Comparison of ENCODE assay signal across 28 cellular contexts in the genomic region with DNA sequence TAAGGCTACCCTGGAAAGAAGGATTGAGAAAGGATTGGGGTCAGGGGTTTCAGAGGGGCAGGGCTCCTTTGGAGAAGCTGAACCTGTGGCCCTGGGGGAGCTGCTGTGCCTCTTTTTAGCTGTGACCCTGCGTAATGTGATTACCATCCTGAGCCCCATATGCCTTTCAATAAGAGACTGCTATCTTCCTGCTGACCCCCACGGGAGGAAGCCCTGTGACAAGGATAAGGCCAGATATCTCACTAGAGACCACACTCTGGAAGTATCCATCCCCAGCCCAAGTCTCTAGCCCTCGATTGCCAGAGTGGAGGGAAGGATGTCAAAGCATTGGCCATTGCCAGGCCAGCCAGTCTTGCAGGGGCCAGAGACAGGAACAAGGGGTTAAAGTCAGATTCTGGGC. TPM values are rescaled to one million over a fixed set of nuclear protein-coding genes. Genes with fewer than 3 reads are reported as not detected.
DNase-seq lines count a peak whose midpoint lies in the region; ATAC-seq and TF ChIP-seq lines count a peak whose summit lies in the region.
"Had no signal": no experiment of that assay in that cellular context is flagged by ENCODE, and none has a peak within 500 bp of the region (broad histone marks: within the 10 kb centered on the region; RNA-seq: fewer than 3 reads in every experiment).

No MANE protein-coding gene starts in this region.

- H3K79me2 ChIP-seq in OCI-LY7 (ENCODE audit: insufficient read depth, low read depth, low read length) (no peaks in the 10 kb centered on the region), osteoblast (ENCODE audit: insufficient read depth, low read length) (no peaks in the 10 kb centered on the region)

- H3K36me3 ChIP-seq in breast epithelium: no peaks in the 10 kb centered on the region
- H3K36me3 ChIP-seq in OCI-LY7 (ENCODE audit: insufficient read depth, low read length): no peaks in the 10 kb centered on the region
- H3K36me3 ChIP-seq in osteoblast (ENCODE audit: insufficient read depth, low read length): no peaks in the 10 kb centered on the region
- H3K36me3 ChIP-seq: brain microvascular endothelial cell, right atrium auricular region had no signal

- H3K4me2 ChIP-seq in OCI-LY7 (ENCODE audit: low read length) (peak overlapping the region; percentile 9; the same call in 1 of the 2 replicates), osteoblast (ENCODE audit: insufficient read depth, low read length) (no peak overlapping the region)
- H3K4me2 ChIP-seq: SK-N-SH, smooth muscle cell had no signal

- H4K20me1 ChIP-seq in OCI-LY7 (ENCODE audit: insufficient read depth, low read length): no peaks in the 10 kb centered on the region
- H4K20me1 ChIP-seq in osteoblast (ENCODE audit: insufficient read depth, low read length): no peaks in the 10 kb centered on the region

- peak overlapping the region; percentile 18 for H3K27ac Mint-ChIP-seq in MCF 10A (ENCODE audit: low read depth, unreplicated experiment)
- peak overlapping the region; percentile 56 for H3K27ac Mint-ChIP-seq in dendritic cell treated with granulocyte-macrophage colony-stimulating factor and Interleukin-4, amounts not matched to agents 40 ng/mL and 50 ng/mL, for 4 days
- H3K27ac Mint-ChIP-seq: stimulated activated naive CD8-positive, alpha-beta T cell treated with anti-CD3 and anti-CD28 coated beads, Interleukin-15, amount 100 ng/mL, for 72 hours had no signal

- no peaks in the 10 kb centered on the region for H3K9me2 ChIP-seq in OCI-LY7 (ENCODE audit: insufficient read depth, low read length)
- H3K9me2 ChIP-seq: SK-N-SH had no signal

- H3K27me3 ChIP-seq in breast epithelium: no peaks in the 10 kb centered on the region
- H3K27me3 ChIP-seq in osteoblast (ENCODE audit: insufficient read depth, low read length): no peaks in the 10 kb centered on the region
- H3K27me3 ChIP-seq: brain microvascular endothelial cell, right atrium auricular region had no signal

- no peak overlapping the region for H3K4me3 ChIP-seq in breast epithelium
- H3K4me3 ChIP-seq in OCI-LY7 (ENCODE audit: low read depth, low read length, poor library complexity, severe bottlenecking): no peak overlapping the region
- no peak overlapping the region for H3K4me3 ChIP-seq in osteoblast (ENCODE audit: insufficient read depth, low read length)
- H3K4me3 ChIP-seq: GM23248, right atrium auricular region, smooth muscle cell had no signal

- DNase-seq in MCF 10A (ENCODE audit: unreplicated experiment): no peak
- DNase-seq in breast epithelium (ENCODE audit: low spot score in 2 of 2): no peak
- DNase-seq in OCI-LY7 (ENCODE audit: low spot score): no peak
- peak; percentile 45 for DNase-seq in osteoblast (ENCODE audit: insufficient read length, low spot score, missing footprints)
- DNase-seq in glomerular visceral epithelial cell (ENCODE audit: extremely low spot score): no peak
- DNase-seq in NCI-H510A (lab: John Stamatoyannopoulos, UW): no peak
- DNase-seq: activated CD4-positive, alpha-beta T cell treated with anti-CD3 and anti-CD28 coated beads for 4 hours; amygdala; brain microvascular endothelial cell; GM23248; MV-4-11; NCI-H2107; NCI-H345; NCI-H774; OCI-M1; SK-N-SH; stimulated activated CD4-positive, alpha-beta T cell treated with anti-CD3 and anti-CD28 coated beads, Interleukin-1b, Interleukin-23, amount 100 ng/mL, for 48 hours; stimulated activated naive CD8-positive, alpha-beta T cell treated with anti-CD3 and anti-CD28 coated beads, Interleukin-15, amount 100 ng/mL, for 72 hours had no signal

- no peak for TF ChIP-seq POLR2A in breast epithelium (IDR thresholded peaks at IDR 0.05)

- POLR2A ChIA-PET in MCF 10A (lab: Yijun Ruan, JAX) (no interaction called here), OCI-LY7 (lab: Charles Lee) (interaction anchor here (0.7 to 2.4 kb wide), 3 partner anchors 10 to 39 kb away, joined by 3 to 9 read pairs (median 5); partner anchors contain the start of gene SPI1)

- H3K9me3 Mint-ChIP-seq in MCF 10A (ENCODE audit: unreplicated experiment): no peaks in the 10 kb centered on the region
- no peaks in the 10 kb centered on the region for H3K9me3 Mint-ChIP-seq in dendritic cell treated with granulocyte-macrophage colony-stimulating factor and Interleukin-4, amounts not matched to agents 40 ng/mL and 50 ng/mL, for 4 days
- H3K9me3 Mint-ChIP-seq: activated naive CD4-positive, alpha-beta T cell treated with anti-CD3 and anti-CD28 coated beads, Interleukin-2, amount 50 U/mL, for 72 hours; stimulated activated naive CD8-positive, alpha-beta T cell treated with anti-CD3 and anti-CD28 coated beads, Interleukin-15, amount 100 ng/mL, for 72 hours had no signal

- no peaks in the 10 kb centered on the region for H3K36me3 Mint-ChIP-seq in MCF 10A (ENCODE audit: insufficient read depth, unreplicated experiment)
- H3K36me3 Mint-ChIP-seq in dendritic cell treated with granulocyte-macrophage colony-stimulating factor and Interleukin-4, amounts not matched to agents 40 ng/mL and 50 ng/mL, for 4 days (ENCODE audit: low read depth): peaks cover 1% of the 10 kb centered on the region
- H3K36me3 Mint-ChIP-seq: activated naive CD4-positive, alpha-beta T cell treated with anti-CD3 and anti-CD28 coated beads, Interleukin-2, amount 50 U/mL, for 72 hours had no signal

- BruUV-seq in MCF 10A (replicated peaks; lab: Mats Ljungman, UMichigan) (no TSS peak), OCI-LY7 (replicated peaks; lab: Mats Ljungman, UMichigan) (no TSS peak)

- H3K4me1 Mint-ChIP-seq in MCF 10A (ENCODE audit: insufficient read depth, unreplicated experiment): peaks cover 11% of the 10 kb centered on the region
- peaks cover 56% of the 10 kb centered on the region for H3K4me1 Mint-ChIP-seq in dendritic cell treated with granulocyte-macrophage colony-stimulating factor and Interleukin-4, amounts not matched to agents 40 ng/mL and 50 ng/mL, for 4 days (ENCODE audit: low read depth)

- no peak for ATAC-seq in GM19455 (IDR thresholded peaks at IDR 0.05; ENCODE audit: unreplicated experiment)
- ATAC-seq: activated naive CD4-positive, alpha-beta T cell treated with anti-CD3 and anti-CD28 coated beads, Interleukin-2, amount 50 U/mL, for 72 hours; stimulated activated naive CD8-positive, alpha-beta T cell treated with anti-CD3 and anti-CD28 coated beads, Interleukin-15, amount 100 ng/mL, for 72 hours had no signal

- CTCF ChIA-PET in MCF 10A (lab: Yijun Ruan, JAX): interaction anchor here (0.7 to 4.0 kb wide), 5 partner anchors 9 to 50 kb away, joined by 3 to 28 read pairs (median 3); no protein-coding TSS in a partner anchor
- CTCF ChIA-PET in OCI-LY7 (lab: Charles Lee; ENCODE audit: unreplicated experiment): interaction anchor here (1.4 to 1.5 kb wide), 2 partner anchors 10 to 29 kb away, joined by 3 to 6 read pairs; no protein-coding TSS in a partner anchor

- no peaks in the 10 kb centered on the region for H3K9me3 ChIP-seq in breast epithelium
- no peaks in the 10 kb centered on the region for H3K9me3 ChIP-seq in OCI-LY7 (ENCODE audit: low read length)
- no peaks in the 10 kb centered on the region for H3K9me3 ChIP-seq in osteoblast (ENCODE audit: low read depth, low read length)
- H3K9me3 ChIP-seq: right atrium auricular region, SK-N-SH had no signal

- H3K4me3 Mint-ChIP-seq in MCF 10A (ENCODE audit: unreplicated experiment): no peak overlapping the region
- H3K4me3 Mint-ChIP-seq in dendritic cell treated with granulocyte-macrophage colony-stimulating factor and Interleukin-4, amounts not matched to agents 40 ng/mL and 50 ng/mL, for 4 days: no peak overlapping the region
- H3K4me3 Mint-ChIP-seq: stimulated activated naive CD8-positive, alpha-beta T cell treated with anti-CD3 and anti-CD28 coated beads, Interleukin-15, amount 100 ng/mL, for 72 hours had no signal

- TF ChIP-seq CTCF in MCF 10A (IDR thresholded peaks at IDR 0.05; ENCODE audit: unreplicated experiment) (no peak), breast epithelium (IDR thresholded peaks at IDR 0.05) (no peak), OCI-LY7 (conservative IDR thresholded peaks at IDR 0.05; ENCODE audit: low read length) (no peak), osteoblast (IDR thresholded peaks at IDR 0.05; ENCODE audit: extremely low read depth, low read depth, low read length) (no peak)

- intact Hi-C loops in MCF 10A (cut with micrococcal nuclease) (no loop called here), breast epithelium (cut with DNase I; ENCODE audit: low total_unique reads) (no loop called here), OCI-LY7 (cut with micrococcal nuclease; ENCODE audit: unreplicated experiment) (loop anchor here (5.0 kb wide), 1 partner anchor 291 kb away; no protein-coding TSS in a partner anchor)
- intact Hi-C loops in dendritic cell treated with granulocyte-macrophage colony-stimulating factor and Interleukin-4, amounts not matched to agents 40 ng/mL and 50 ng/mL, for 4 days (cut with micrococcal nuclease): no loop called here

- peaks cover 9 to 10% of the 10 kb centered on the region in 2 donors for H3K4me1 ChIP-seq in breast epithelium
- peaks cover 73% of the 10 kb centered on the region for H3K4me1 ChIP-seq in OCI-LY7 (ENCODE audit: insufficient read depth, low read length, poor library complexity, severe bottlenecking)
- peaks cover 22% of the 10 kb centered on the region for H3K4me1 ChIP-seq in osteoblast (ENCODE audit: insufficient read depth, low read length)

- no peak overlapping the region for H3K27ac ChIP-seq in breast epithelium
- peak overlapping the region; percentile 38 for H3K27ac ChIP-seq in OCI-LY7 (ENCODE audit: low read depth, low read length, poor library complexity, severe bottlenecking)
- no peak overlapping the region for H3K27ac ChIP-seq in osteoblast (ENCODE audit: low read depth, low read length)
- H3K27ac ChIP-seq: 22Rv1, brain microvascular endothelial cell, epithelial cell of prostate, GM23248, right atrium auricular region, VCaP had no signal

- H2AFZ ChIP-seq in OCI-LY7 (ENCODE audit: low read length) (peak overlapping the region; percentile 81), osteoblast (ENCODE audit: low read length) (no peak overlapping the region)
- H2AFZ ChIP-seq: GM23248 had no signal

- H3K27me3 Mint-ChIP-seq in MCF 10A (ENCODE audit: insufficient read depth, unreplicated experiment): no peaks in the 10 kb centered on the region
- H3K27me3 Mint-ChIP-seq in dendritic cell treated with granulocyte-macrophage colony-stimulating factor and Interleukin-4, amounts not matched to agents 40 ng/mL and 50 ng/mL, for 4 days: no peaks in the 10 kb centered on the region
- H3K27me3 Mint-ChIP-seq: stimulated activated naive CD8-positive, alpha-beta T cell treated with anti-CD3 and anti-CD28 coated beads, Interleukin-15, amount 100 ng/mL, for 72 hours had no signal

RNA-seq across cellular contexts. Expression of gene SLC39A13, which starts 4.8 kb away (rescaled TPM):
- total RNA-seq in MCF 10A (2022) (56.2 and 56.5 TPM in 2 replicates), breast epithelium (10 to 100 TPM; 42.9 to 58.1 (median 52.8) TPM), OCI-LY7 (2022) (30.5 and 33.9 TPM in 2 replicates), osteoblast (52.5 and 78.9 TPM in 2 replicates)
- 31.6 and 31.8 TPM in 2 replicates for total RNA-seq in OCI-LY7 (2014; rRNA removed; shearing (Covaris generic))

RNA-seq across cellular contexts. Expression of gene PSMC3, which starts 22.7 kb away (rescaled TPM):
- total RNA-seq in MCF 10A (2022) (162 and 194 TPM in 2 replicates), breast epithelium (100 to 1,000 TPM in 2 of 3 donors, 10 to 100 TPM in 1; 98.5 to 168 (median 144) TPM), OCI-LY7 (2022) (127 and 144 TPM in 2 replicates), osteoblast (121 and 124 TPM in 2 replicates)
- 122 and 135 TPM in 2 replicates for total RNA-seq in OCI-LY7 (2014; rRNA removed; shearing (Covaris generic))

RNA-seq across cellular contexts. Expression of gene SPI1, which starts 25.2 kb away (rescaled TPM):
- total RNA-seq in MCF 10A (2022) (not detected in 2 replicates), breast epithelium (10 to 100 TPM; 12.5 to 34.9 (median 15.2) TPM), OCI-LY7 (2022) (71.2 and 73.3 TPM in 2 replicates), osteoblast (not detected in 2 replicates)
- 48.9 and 79.6 TPM in 2 replicates for total RNA-seq in OCI-LY7 (2014; rRNA removed; shearing (Covaris generic))
- total RNA-seq: chondrocyte; GM23248; smooth muscle cell; T-helper 1 cell treated with Interleukin-12 subunit alpha and Interleukin-12 subunit beta and Interleukin-4 antibody, amounts not matched to agents 30 ng/mL and 1 ng/mL, for 36 hours had no signal

RNA-seq across cellular contexts. Expression of gene RAPSN, which starts 45.4 kb away (rescaled TPM):
- total RNA-seq in MCF 10A (2022): 0.51 and 0.64 TPM in 2 replicates
- total RNA-seq in breast epithelium: under 1 TPM in 1 of 3 donors, not detected in 2; 0.64 TPM
- 0.26 TPM in 1 of 2 replicates, not detected in the other for total RNA-seq in OCI-LY7 (2014; rRNA removed; shearing (Covaris generic))
- not detected in 2 replicates for total RNA-seq in OCI-LY7 (2022)
- total RNA-seq in osteoblast: 0.29 and 0.36 TPM in 2 replicates
- total RNA-seq: right atrium auricular region, smooth muscle cell had no signal

RNA-seq across cellular contexts. Expression of gene MYBPC3, which starts 51.1 kb away (rescaled TPM):
- total RNA-seq in MCF 10A (2022) (not detected in 2 replicates), breast epithelium (under 1 TPM in 2 of 3 donors, not detected in 1; under 0.01 TPM), OCI-LY7 (2022) (0.18 and 0.29 TPM in 2 replicates), osteoblast (not detected in 2 replicates)
- total RNA-seq in OCI-LY7 (2014; rRNA removed; shearing (Covaris generic)): 0.10 and 0.25 TPM in 2 replicates
- total RNA-seq: activated naive CD4-positive, alpha-beta T cell treated with anti-CD3 and anti-CD28 coated beads, Interleukin-2, amount 50 U/mL, for 72 hours; chondrocyte; GM23248; smooth muscle cell; T-helper 1 cell treated with Interleukin-12 subunit alpha and Interleukin-12 subunit beta and Interleukin-4 antibody, amounts not matched to agents 30 ng/mL and 1 ng/mL, for 36 hours had no signal

Comparison
In these comparisons a context has a peak if more than half of its experiments do, and no peak if none do; other contexts are left out.
1. RNA of gene SPI1, which starts 25.2 kb away (total RNA-seq): 48.9 to 79.6 TPM in OCI-LY7 and 12.5 to 34.9 TPM in breast epithelium; not detected in MCF 10A and not detected in osteoblast; every median in the first group is over 10 times any median in the second.